In the genomic region with DNA sequence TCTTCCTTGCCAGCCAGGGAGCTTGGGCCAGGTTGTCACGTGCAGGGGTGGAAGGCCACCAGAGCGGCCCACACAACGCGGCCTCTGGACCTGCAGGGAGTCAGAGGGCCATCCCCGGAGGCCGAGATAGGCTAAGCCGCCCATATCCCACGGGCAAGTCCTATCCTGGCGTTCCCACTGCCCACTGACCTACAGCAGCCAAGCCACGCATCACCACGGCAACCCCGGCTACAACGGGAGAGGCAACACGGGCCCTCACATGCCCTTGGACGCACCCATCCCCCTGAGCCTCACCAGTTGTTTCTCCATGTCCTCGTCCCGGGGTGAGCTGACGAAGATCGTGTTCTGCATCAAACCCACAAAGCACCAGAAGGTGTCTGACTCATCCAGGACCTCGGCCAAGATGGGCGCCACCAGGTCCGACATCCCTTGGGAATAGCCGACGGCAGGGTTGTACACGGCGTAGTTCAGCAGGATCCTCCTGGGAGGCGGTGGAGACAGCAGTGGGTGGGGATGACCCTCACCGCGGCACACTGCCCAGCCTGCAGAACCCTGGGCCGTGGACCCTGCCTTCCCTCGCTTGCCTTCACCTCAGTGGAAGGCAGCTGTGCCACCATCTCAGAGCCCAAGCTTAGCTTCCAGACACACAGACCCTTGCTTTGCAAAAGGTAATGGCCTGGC, we compare ENCODE assay signal across 13 cellular contexts.
DNase-seq lines count a peak whose midpoint lies in the region; ATAC-seq and TF ChIP-seq lines count a peak whose summit lies in the region.
"Had no signal": no experiment of that assay in that cellular context is flagged by ENCODE, and none has a peak within 500 bp of the region (broad histone marks: within the 10 kb centered on the region; RNA-seq: fewer than 3 reads in every experiment).

No MANE protein-coding gene starts in this region.

- no peaks in the 10 kb centered on the region for H3K36me3 ChIP-seq in colonic mucosa
- peaks cover 4% of the 10 kb centered on the region for H3K36me3 ChIP-seq in neural cell (ENCODE audit: insufficient read depth, low read length)

- no peak for TF ChIP-seq CTCF in CD14-positive monocyte (IDR thresholded peaks at IDR 0.05)
- no peak for TF ChIP-seq CTCF in NB4 (IDR thresholded peaks at IDR 0.05; ENCODE audit: low read depth, low read length)
- no peak for TF ChIP-seq CTCF in colonic mucosa (IDR thresholded peaks at IDR 0.05)
- no peak for TF ChIP-seq CTCF in neural cell (IDR thresholded peaks at IDR 0.05; ENCODE audit: poor library complexity, severe bottlenecking)

- H3K27ac ChIP-seq in colonic mucosa (no peak overlapping the region), neural cell (ENCODE audit: low read length) (peak overlapping the region; percentile 12)
- H3K27ac ChIP-seq: hepatocyte had no signal

- H3K9me2 ChIP-seq in neural cell (ENCODE audit: insufficient read depth, low read length): no peaks in the 10 kb centered on the region
- H3K9me2 ChIP-seq: SK-N-SH had no signal

- H3K27me3 ChIP-seq in colonic mucosa (no peaks in the 10 kb centered on the region), neural cell (ENCODE audit: insufficient read depth, low read depth, low read length) (no peaks in the 10 kb centered on the region)
- H3K27me3 ChIP-seq: hepatocyte had no signal

- no peaks in the 10 kb centered on the region for H3K36me3 Mint-ChIP-seq in CD14-positive monocyte
- H3K36me3 Mint-ChIP-seq in activated T-helper 17 cell treated with anti-CD3 and anti-CD28 coated beads, Interleukin-2, amount 50 U/mL, for 72 hours (ENCODE audit: low read depth): no peaks in the 10 kb centered on the region
- H3K36me3 Mint-ChIP-seq: CD4-positive, CD25-positive, alpha-beta regulatory T cell had no signal

- intact Hi-C loops in CD14-positive monocyte (cut with micrococcal nuclease): no loop called here
- intact Hi-C loops in colonic mucosa (cut with DNase I): no loop called here

- ATAC-seq in activated T-helper 17 cell treated with anti-CD3 and anti-CD28 coated beads, Interleukin-2, amount 50 U/mL, for 72 hours (replicated peaks): no peak
- no peak for ATAC-seq in HG02759 (IDR thresholded peaks at IDR 0.05; ENCODE audit: unreplicated experiment)
- no peak for ATAC-seq in HG02642 (IDR thresholded peaks at IDR 0.05; ENCODE audit: poor library complexity, unreplicated experiment)

- no peak overlapping the region for H2AFZ ChIP-seq in neural cell (ENCODE audit: low read depth, low read length)
- H2AFZ ChIP-seq: hepatocyte had no signal

- peaks cover 8% of the 10 kb centered on the region for H3K4me1 Mint-ChIP-seq in CD14-positive monocyte
- H3K4me1 Mint-ChIP-seq in activated T-helper 17 cell treated with anti-CD3 and anti-CD28 coated beads, Interleukin-2, amount 50 U/mL, for 72 hours: peaks cover 4% of the 10 kb centered on the region

- no peak overlapping the region for H3K4me2 ChIP-seq in neural cell (ENCODE audit: low read length)
- H3K4me2 ChIP-seq: hepatocyte, SK-N-SH had no signal

- DNase-seq in CD14-positive monocyte (ENCODE audit: low spot score) (peak; percentile 33), NB4 (ENCODE audit: low read depth) (peak; percentile 2), colonic mucosa (peak; percentile 15), nucleus accumbens (lab: John Stamatoyannopoulos, UW) (no peak)
- DNase-seq: amygdala; CD4-positive, CD25-positive, alpha-beta regulatory T cell; NCI-H187 had no signal

- no peaks in the 10 kb centered on the region for H3K79me2 ChIP-seq in neural cell (replicated peaks; ENCODE audit: insufficient read depth, low read length)
- H3K79me2 ChIP-seq: hepatocyte had no signal

- H3K27me3 Mint-ChIP-seq in CD14-positive monocyte (ENCODE audit: low read depth in 3 of 3): peaks cover 7 to 12% (median 10%) of the 10 kb centered on the region in 3 donors
- no peaks in the 10 kb centered on the region for H3K27me3 Mint-ChIP-seq in activated T-helper 17 cell treated with anti-CD3 and anti-CD28 coated beads, Interleukin-2, amount 50 U/mL, for 72 hours

- no peak overlapping the region for H3K27ac Mint-ChIP-seq in CD14-positive monocyte
- H3K27ac Mint-ChIP-seq in activated T-helper 17 cell treated with anti-CD3 and anti-CD28 coated beads, Interleukin-2, amount 50 U/mL, for 72 hours: no peak overlapping the region
- H3K27ac Mint-ChIP-seq: CD4-positive, CD25-positive, alpha-beta regulatory T cell had no signal

- H3K9me3 Mint-ChIP-seq in CD14-positive monocyte: no peaks in the 10 kb centered on the region
- no peaks in the 10 kb centered on the region for H3K9me3 Mint-ChIP-seq in activated T-helper 17 cell treated with anti-CD3 and anti-CD28 coated beads, Interleukin-2, amount 50 U/mL, for 72 hours

- no peak for TF ChIP-seq EP300 in neural cell (conservative IDR thresholded peaks at IDR 0.05; ENCODE audit: poor library complexity, severe bottlenecking)

- H3K4me3 ChIP-seq in NB4 (ENCODE audit: low read depth, low read length): no peak overlapping the region
- H3K4me3 ChIP-seq in colonic mucosa: no peak overlapping the region
- no peak overlapping the region for H3K4me3 ChIP-seq in neural cell (ENCODE audit: low read length)
- H3K4me3 ChIP-seq: hepatocyte had no signal

- TF ChIP-seq RAD21 in neural cell (conservative IDR thresholded peaks at IDR 0.05): no peak

- peaks cover 12% of the 10 kb centered on the region for H3F3A ChIP-seq in neural cell (ENCODE audit: insufficient read depth, low read length, poor library complexity, severe bottlenecking)

- H3K4me1 ChIP-seq in colonic mucosa: no peaks in the 10 kb centered on the region

- H4K20me1 ChIP-seq in neural cell (ENCODE audit: insufficient read depth): no peaks in the 10 kb centered on the region

- no peak overlapping the region for H3K9ac ChIP-seq in colonic mucosa (ENCODE audit: low read depth in 2 of 2, low read length in 2 of 2)
- H3K9ac ChIP-seq in neural cell (ENCODE audit: low read length): no peak overlapping the region
- H3K9ac ChIP-seq: SK-N-SH had no signal

- H3K9me3 ChIP-seq in colonic mucosa (no peaks in the 10 kb centered on the region), neural cell (ENCODE audit: low read length) (no peaks in the 10 kb centered on the region)
- H3K9me3 ChIP-seq: SK-N-SH had no signal

- no peak for TF ChIP-seq POLR2A in NB4 (IDR thresholded peaks at IDR 0.05; ENCODE audit: extremely low read depth, insufficient read length)

- H3K4me3 Mint-ChIP-seq in CD14-positive monocyte: no peak overlapping the region
- no peak overlapping the region for H3K4me3 Mint-ChIP-seq in activated T-helper 17 cell treated with anti-CD3 and anti-CD28 coated beads, Interleukin-2, amount 50 U/mL, for 72 hours

TF ChIP-seq in neural cell, 6 proteins besides CTCF, POLR2A, EP300 and RAD21:
- no peak for TF ChIP-seq POLR2AphosphoS5 (IDR thresholded peaks at IDR 0.05)
- TF ChIP-seq SMC3 (conservative IDR thresholded peaks at IDR 0.05; ENCODE audit: poor library complexity): no peak
- TF ChIP-seq EZH2 (IDR thresholded peaks at IDR 0.05; ENCODE audit: borderline replicate concordance, insufficient read depth, low read length, poor library complexity, severe bottlenecking): no peak
- TF ChIP-seq MXI1 (conservative IDR thresholded peaks at IDR 0.05; ENCODE audit: poor library complexity, severe bottlenecking): no peak
- TF ChIP-seq TAF1 (IDR thresholded peaks at IDR 0.05; ENCODE audit: low read depth): no peak
- TF ChIP-seq, protein P1, sequence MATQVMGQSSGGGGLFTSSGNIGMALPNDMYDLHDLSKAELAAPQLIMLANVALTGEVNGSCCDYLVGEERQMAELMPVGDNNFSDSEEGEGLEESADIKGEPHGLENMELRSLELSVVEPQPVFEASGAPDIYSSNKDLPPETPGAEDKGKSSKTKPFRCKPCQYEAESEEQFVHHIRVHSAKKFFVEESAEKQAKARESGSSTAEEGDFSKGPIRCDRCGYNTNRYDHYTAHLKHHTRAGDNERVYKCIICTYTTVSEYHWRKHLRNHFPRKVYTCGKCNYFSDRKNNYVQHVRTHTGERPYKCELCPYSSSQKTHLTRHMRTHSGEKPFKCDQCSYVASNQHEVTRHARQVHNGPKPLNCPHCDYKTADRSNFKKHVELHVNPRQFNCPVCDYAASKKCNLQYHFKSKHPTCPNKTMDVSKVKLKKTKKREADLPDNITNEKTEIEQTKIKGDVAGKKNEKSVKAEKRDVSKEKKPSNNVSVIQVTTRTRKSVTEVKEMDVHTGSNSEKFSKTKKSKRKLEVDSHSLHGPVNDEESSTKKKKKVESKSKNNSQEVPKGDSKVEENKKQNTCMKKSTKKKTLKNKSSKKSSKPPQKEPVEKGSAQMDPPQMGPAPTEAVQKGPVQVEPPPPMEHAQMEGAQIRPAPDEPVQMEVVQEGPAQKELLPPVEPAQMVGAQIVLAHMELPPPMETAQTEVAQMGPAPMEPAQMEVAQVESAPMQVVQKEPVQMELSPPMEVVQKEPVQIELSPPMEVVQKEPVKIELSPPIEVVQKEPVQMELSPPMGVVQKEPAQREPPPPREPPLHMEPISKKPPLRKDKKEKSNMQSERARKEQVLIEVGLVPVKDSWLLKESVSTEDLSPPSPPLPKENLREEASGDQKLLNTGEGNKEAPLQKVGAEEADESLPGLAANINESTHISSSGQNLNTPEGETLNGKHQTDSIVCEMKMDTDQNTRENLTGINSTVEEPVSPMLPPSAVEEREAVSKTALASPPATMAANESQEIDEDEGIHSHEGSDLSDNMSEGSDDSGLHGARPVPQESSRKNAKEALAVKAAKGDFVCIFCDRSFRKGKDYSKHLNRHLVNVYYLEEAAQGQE (IDR thresholded peaks at IDR 0.05; ENCODE audit: borderline replicate concordance): no peak

Comparison
In these comparisons a context has a peak if more than half of its experiments do, and no peak if none do; other contexts are left out.
1. DNase-seq: peak in CD14-positive monocyte (single experiment), NB4 (single experiment) and colonic mucosa (single experiment); none in nucleus accumbens (0 of 56).